In genomic region chr14:103514596-103515421, GRCh38 we compare ENCODE assay signal across 18 cellular contexts. TPM values are rescaled to one million over a fixed set of nuclear protein-coding genes. Genes with fewer than 3 reads are reported as not detected.
DNase-seq lines count a peak whose midpoint lies in the region; ATAC-seq and TF ChIP-seq lines count a peak whose summit lies in the region.
"Had no signal": no experiment of that assay in that cellular context is flagged by ENCODE, and none has a peak within 500 bp of the region (broad histone marks: within the 10 kb centered on the region; RNA-seq: fewer than 3 reads in every experiment).

No MANE protein-coding gene starts in this region.

- no peaks in the 10 kb centered on the region for H3K9me3 Mint-ChIP-seq in natural killer cell treated with Interleukin-12 subunit alpha and Interleukin-12 subunit beta and Interleukin-15 and Interleukin-18, amount 100 ng/mL, for 72 hours
- H3K9me3 Mint-ChIP-seq in natural killer cell (no peaks in the 10 kb centered on the region), chondrocyte (ENCODE audit: low read depth) (no peaks in the 10 kb centered on the region), neural crest cell (no peaks in the 10 kb centered on the region)
- H3K9me3 Mint-ChIP-seq: activated CD8-positive, alpha-beta T cell treated with anti-CD3 and anti-CD28 coated beads for 36 hours; activated T-cell treated with anti-CD3 and anti-CD28 coated beads, Interleukin-2, amount 50 U/mL, for 72 hours had no signal

- H3K27me3 Mint-ChIP-seq in natural killer cell treated with Interleukin-12 subunit alpha and Interleukin-12 subunit beta and Interleukin-15 and Interleukin-18, amount 100 ng/mL, for 72 hours, result peaks cover 0 to 2% of the 10 kb centered on the region in 2 donors
- peaks cover 0 to 3% of the 10 kb centered on the region in 2 donors for H3K27me3 Mint-ChIP-seq in natural killer cell (ENCODE audit: low read depth in 2 of 2)
- H3K27me3 Mint-ChIP-seq in chondrocyte (ENCODE audit: low read depth), result no peaks in the 10 kb centered on the region
- H3K27me3 Mint-ChIP-seq in neural crest cell (ENCODE audit: low read depth), result peaks cover 23% of the 10 kb centered on the region
- H3K27me3 Mint-ChIP-seq: activated CD8-positive, alpha-beta T cell treated with anti-CD3 and anti-CD28 coated beads for 36 hours had no signal

- TF ChIP-seq CTCF in natural killer cell (IDR thresholded peaks at IDR 0.05) (no peak), chondrocyte (IDR thresholded peaks at IDR 0.05) (no peak), neural crest cell (conservative IDR thresholded peaks at IDR 0.05) (no peak)

- no peak overlapping the region for H3K27ac Mint-ChIP-seq in natural killer cell treated with Interleukin-12 subunit alpha and Interleukin-12 subunit beta and Interleukin-15 and Interleukin-18, amount 100 ng/mL, for 72 hours
- H3K27ac Mint-ChIP-seq in natural killer cell (no peak overlapping the region), chondrocyte (ENCODE audit: unreplicated experiment) (no peak overlapping the region), neural crest cell (ENCODE audit: unreplicated experiment) (no peak overlapping the region)
- H3K27ac Mint-ChIP-seq: activated CD8-positive, alpha-beta T cell treated with anti-CD3 and anti-CD28 coated beads for 36 hours; activated T-cell treated with anti-CD3 and anti-CD28 coated beads, Interleukin-2, amount 50 U/mL, for 72 hours had no signal

- no peak for ATAC-seq in natural killer cell treated with Interleukin-12 subunit alpha and Interleukin-12 subunit beta and Interleukin-15 and Interleukin-18, amount 100 ng/mL, for 72 hours
- no peak for ATAC-seq in natural killer cell
- ATAC-seq: activated CD8-positive, alpha-beta T cell treated with anti-CD3 and anti-CD28 coated beads for 36 hours; activated T-cell treated with anti-CD3 and anti-CD28 coated beads, Interleukin-2, amount 50 U/mL, for 72 hours; HCT116; sciatic nerve had no signal

- peaks cover 0 to 6% of the 10 kb centered on the region in 2 donors for H3K4me1 Mint-ChIP-seq in natural killer cell treated with Interleukin-12 subunit alpha and Interleukin-12 subunit beta and Interleukin-15 and Interleukin-18, amount 100 ng/mL, for 72 hours (ENCODE audit: low read depth in 2 of 2)
- peaks cover 0 to 10% of the 10 kb centered on the region in 2 donors for H3K4me1 Mint-ChIP-seq in natural killer cell
- peaks cover 40% of the 10 kb centered on the region for H3K4me1 Mint-ChIP-seq in chondrocyte (ENCODE audit: low read depth)
- peaks cover 26% of the 10 kb centered on the region for H3K4me1 Mint-ChIP-seq in neural crest cell

- H3K36me3 Mint-ChIP-seq in natural killer cell treated with Interleukin-12 subunit alpha and Interleukin-12 subunit beta and Interleukin-15 and Interleukin-18, amount 100 ng/mL, for 72 hours, result no peaks in the 10 kb centered on the region
- H3K36me3 Mint-ChIP-seq in natural killer cell (no peaks in the 10 kb centered on the region), chondrocyte (ENCODE audit: low read depth) (peaks cover 9% of the 10 kb centered on the region), neural crest cell (ENCODE audit: low read depth) (peaks cover 14% of the 10 kb centered on the region)

- peak; percentile 40 for DNase-seq in natural killer cell treated with Interleukin-12 subunit alpha and Interleukin-12 subunit beta and Interleukin-15 and Interleukin-18, amount 100 ng/mL, for 72 hours (ENCODE audit: low spot score)
- DNase-seq in natural killer cell, result no peak
- peak; percentile 64 for DNase-seq in chondrocyte (ENCODE audit: low spot score)
- no peak for DNase-seq in neural crest cell (ENCODE audit: low read depth, low spot score)
- DNase-seq in dedifferentiated amniotic fluid mesenchymal stem cell (ENCODE audit: extremely low spot score), result no peak
- DNase-seq in NCI-H2107 (lab: John Stamatoyannopoulos, UW), result no peak
- no peak for DNase-seq in COLO668 (lab: John Stamatoyannopoulos, UW; ENCODE audit: unreplicated experiment)
- no peak for DNase-seq in dermis blood vessel endothelial cell
- DNase-seq: activated CD8-positive, alpha-beta T cell treated with anti-CD3 and anti-CD28 coated beads for 36 hours; activated T-cell treated with anti-CD3 and anti-CD28 coated beads, Interleukin-2, amount 50 U/mL, for 72 hours; effector memory CD4-positive, alpha-beta T cell; MV-4-11; NCI-H1930; SHP77 treated with DMSO at 0.1 percent for 48 hours; stimulated activated CD4-positive, alpha-beta T cell treated with anti-CD3 and anti-CD28 coated beads, Interleukin-2, amount 100 ng/mL, for 24 hours; WERI-Rb-1 had no signal

- H3K4me3 Mint-ChIP-seq in natural killer cell treated with Interleukin-12 subunit alpha and Interleukin-12 subunit beta and Interleukin-15 and Interleukin-18, amount 100 ng/mL, for 72 hours, result no peak overlapping the region
- H3K4me3 Mint-ChIP-seq in natural killer cell, result no peak overlapping the region
- no peak overlapping the region for H3K4me3 Mint-ChIP-seq in chondrocyte (ENCODE audit: unreplicated experiment)
- peak overlapping the region; percentile 64 for H3K4me3 Mint-ChIP-seq in neural crest cell
- H3K4me3 Mint-ChIP-seq: activated CD8-positive, alpha-beta T cell treated with anti-CD3 and anti-CD28 coated beads for 36 hours; activated T-cell treated with anti-CD3 and anti-CD28 coated beads, Interleukin-2, amount 50 U/mL, for 72 hours had no signal

- intact Hi-C loops in natural killer cell (cut with micrococcal nuclease), result no loop called here

RNA-seq across cellular contexts. Expression of gene CKB, which starts 7.8 kb away (rescaled TPM):
- 1 to 10 TPM; 3.0 to 4.6 TPM for total RNA-seq in natural killer cell treated with Interleukin-12 subunit alpha and Interleukin-12 subunit beta and Interleukin-15 and Interleukin-18, amount 100 ng/mL, for 72 hours
- 10 to 100 TPM in 1 of 3 donors, 1 to 10 TPM in 2; 4.0 to 37.4 (median 9.0) TPM for total RNA-seq in natural killer cell
- total RNA-seq in chondrocyte, result 81.0 to 141 TPM (median 139 TPM) in 3 replicates
- total RNA-seq in neural crest cell, result 961 and 996 TPM in 2 replicates
- total RNA-seq in dermis blood vessel endothelial cell, result 2.6 and 3.2 TPM in 2 replicates

RNA-seq across cellular contexts. Expression of gene TRMT61A, which starts 14.2 kb away (rescaled TPM):
- total RNA-seq in natural killer cell treated with Interleukin-12 subunit alpha and Interleukin-12 subunit beta and Interleukin-15 and Interleukin-18, amount 100 ng/mL, for 72 hours, result 10 to 100 TPM; 13.2 to 29.7 TPM
- 1 to 10 TPM; 8.1 to 9.4 (median 9.1) TPM for total RNA-seq in natural killer cell
- 9.9 to 10.3 TPM (median 10.0 TPM) in 3 replicates for total RNA-seq in chondrocyte
- 10.9 and 12.5 TPM in 2 replicates for total RNA-seq in neural crest cell
- total RNA-seq in dermis blood vessel endothelial cell, result 5.6 and 7.5 TPM in 2 replicates

RNA-seq across cellular contexts. Expression of gene BAG5, which starts 47.6 kb away (rescaled TPM):
- total RNA-seq in natural killer cell treated with Interleukin-12 subunit alpha and Interleukin-12 subunit beta and Interleukin-15 and Interleukin-18, amount 100 ng/mL, for 72 hours, result 10 to 100 TPM; 27.4 to 29.6 TPM
- total RNA-seq in natural killer cell (10 to 100 TPM; 36.1 to 48.0 (median 47.0) TPM), chondrocyte (22.6 to 25.7 TPM (median 23.2 TPM) in 3 replicates), neural crest cell (32.1 and 33.5 TPM in 2 replicates), dermis blood vessel endothelial cell (34.8 and 35.4 TPM in 2 replicates)

RNA-seq across cellular contexts. Expression of gene COA8, which starts 48.0 kb away (rescaled TPM):
- 10 to 100 TPM; 35.8 to 38.3 TPM for total RNA-seq in natural killer cell treated with Interleukin-12 subunit alpha and Interleukin-12 subunit beta and Interleukin-15 and Interleukin-18, amount 100 ng/mL, for 72 hours
- total RNA-seq in natural killer cell (10 to 100 TPM; 22.2 to 32.0 (median 24.9) TPM), chondrocyte (39.1 to 51.9 TPM (median 50.7 TPM) in 3 replicates), neural crest cell (33.7 and 37.2 TPM in 2 replicates), dermis blood vessel endothelial cell (24.7 and 26.5 TPM in 2 replicates)

Comparison
In these comparisons a context has a peak if more than half of its experiments do, and no peak if none do; other contexts are left out.
1. DNase-seq: peak in natural killer cell treated with Interleukin-12 subunit alpha and Interleukin-12 subunit beta and Interleukin-15 and Interleukin-18, amount 100 ng/mL, for 72 hours (single experiment) and chondrocyte (single experiment); none in natural killer cell (single experiment), neural crest cell (single experiment), dedifferentiated amniotic fluid mesenchymal stem cell (single experiment), NCI-H2107 (single experiment), COLO668 (single experiment) and dermis blood vessel endothelial cell (single experiment).